In the genomic region with DNA sequence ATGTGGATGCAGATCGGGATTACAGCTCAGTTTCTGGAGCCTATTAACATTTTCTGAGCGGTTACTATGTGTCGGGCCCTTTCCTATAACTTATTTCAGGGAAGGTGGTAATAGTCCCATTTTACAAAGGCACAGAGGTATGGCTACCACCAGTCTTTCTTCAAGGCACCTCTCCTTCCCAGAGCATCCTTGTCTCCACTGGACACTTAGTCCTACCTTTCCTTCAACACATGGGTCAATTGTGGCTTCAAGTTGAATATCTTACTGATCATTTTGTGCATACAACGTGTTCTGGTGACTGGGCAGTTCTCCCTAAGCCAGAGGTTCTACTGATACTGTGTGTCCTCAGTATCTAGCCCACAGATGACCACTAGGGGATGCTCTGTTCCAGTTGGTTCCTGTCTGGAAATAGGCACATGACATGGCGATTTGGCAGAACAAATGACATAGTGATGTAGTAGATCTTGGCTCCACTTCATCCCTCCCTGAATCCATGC, we compare ENCODE assay signal across 8 cellular contexts.
A peak's percentile ranks its signal among the peaks of the same experiment; 100 is the strongest.
DNase-seq lines count a peak whose midpoint lies in the region; ATAC-seq and TF ChIP-seq lines count a peak whose summit lies in the region.

No MANE protein-coding gene starts in this region.

- peaks cover 1 to 13% of the 10 kb centered on the region in 2 donors for H3K27me3 Mint-ChIP-seq in natural killer cell (ENCODE audit: low read depth in 2 of 2)

- no peaks in the 10 kb centered on the region for H3K36me3 Mint-ChIP-seq in natural killer cell

- H3K9me3 ChIP-seq in uterus = no peaks in the 10 kb centered on the region

- H3K27ac Mint-ChIP-seq in natural killer cell = no peak overlapping the region

- no peak overlapping the region for H3K4me3 Mint-ChIP-seq in natural killer cell

- no peak overlapping the region for H3K27ac ChIP-seq in uterus

- intact Hi-C loops in natural killer cell (cut with micrococcal nuclease) (loop anchor here (2.0 to 10.0 kb wide), 3 partner anchors 163 to 487 kb away; no protein-coding TSS in a partner anchor), uterus (cut with DNase I; ENCODE audit: low total_unique reads) (no loop called here)

- H3K27me3 ChIP-seq in uterus = no peaks in the 10 kb centered on the region

- H3K9me3 Mint-ChIP-seq in natural killer cell = no peaks in the 10 kb centered on the region

- H3K36me3 ChIP-seq in uterus = no peaks in the 10 kb centered on the region

- peak; percentile 98 for TF ChIP-seq CTCF in epithelial cell of proximal tubule (conservative IDR thresholded peaks at IDR 0.05; ENCODE audit: low read depth, low read length)
- no peak for TF ChIP-seq CTCF in natural killer cell (IDR thresholded peaks at IDR 0.05)
- peak; percentile 19 to 64 (median 42) for TF ChIP-seq CTCF in uterus (IDR thresholded peaks at IDR 0.05)

- DNase-seq in ACHN (peak; percentile 81), NCI-H774 (lab: John Stamatoyannopoulos, UW) (peak; percentile 36), epithelial cell of proximal tubule (ENCODE audit: low read depth) (peak; percentile 51), natural killer cell (no peak), uterus (peak; percentile 22 to 30)
- DNase-seq in activated CD4-positive, alpha-beta T cell treated with anti-CD3 and anti-CD28 coated beads, Interleukin-2, amount 50 U/mL, for 48 hours = peak; percentile 53 to 71

- in situ Hi-C loops in ACHN (cut with HindIII; ENCODE audit: low pct_ligation_motif_present, low pct_unique_long_range_greater_than_20kb, low sequenced_read_pairs) = no loop called here

- peak; percentile 57 for ATAC-seq in GM18505 (IDR thresholded peaks at IDR 0.05; ENCODE audit: unreplicated experiment)
- peak; percentile 69 for ATAC-seq in HG03175 (IDR thresholded peaks at IDR 0.05; ENCODE audit: unreplicated experiment)
- ATAC-seq in natural killer cell = peak; percentile 65 to 72 (median 72)

- H3K4me3 ChIP-seq in epithelial cell of proximal tubule (ENCODE audit: low read depth, low read length) (no peak overlapping the region), uterus (no peak overlapping the region)

- TF ChIP-seq POLR2A in GM18505 (IDR thresholded peaks at IDR 0.05; ENCODE audit: borderline replicate concordance, extremely low read depth, insufficient read depth, insufficient read length) (no peak), uterus (IDR thresholded peaks at IDR 0.05) (no peak)

- peaks cover 10 to 14% of the 10 kb centered on the region in 2 donors for H3K4me1 Mint-ChIP-seq in natural killer cell

- H3K4me1 ChIP-seq in uterus = no peaks in the 10 kb centered on the region
